28 cellular contexts compared by ENCODE assay signal in genomic region chr4:38036548-38036947, GRCh38.
"Had no signal": no experiment of that assay in that cellular context is flagged by ENCODE, and none has a peak within 500 bp of the region (broad histone marks: within the 10 kb centered on the region; RNA-seq: fewer than 3 reads in every experiment).

No MANE protein-coding gene starts in this region.

- DNase-seq: activated CD4-positive, alpha-beta memory T cell treated with anti-CD3 and anti-CD28 coated beads, Interleukin-2, amount 10 ng/mL, durations not matched to agents 7 days and 5 days; activated CD4-positive, alpha-beta T cell treated with anti-CD3 and anti-CD28 coated beads for 1 hour; activated CD4-positive, alpha-beta T cell treated with anti-CD3 and anti-CD28 coated beads, Interleukin-2, amount 10 ng/mL, durations not matched to agents 7 days and 5 days; activated gamma-delta T cell treated with Interleukin-2 at 50 U/mL for 16 hours; activated naive CD4-positive, alpha-beta T cell treated with anti-CD3 and anti-CD28 coated beads, Interleukin-2, amount 50 U/mL, for 16 hours; activated T-cell treated with anti-CD3 and anti-CD28 coated beads, Interleukin-2, amount 50 U/mL, for 4 hours; amygdala; dermis blood vessel endothelial cell; effector CD4-positive, alpha-beta T cell; left lung; naive B cell; nucleus accumbens; pancreas; psoas muscle; spleen; stimulated activated naive CD4-positive, alpha-beta T cell; SW 1271; T-helper 9 cell; upper lobe of left lung had no signal

- FAIRE-seq: colon, endometrium, frontal cortex, islet of Langerhans, pancreas had no signal

- H3K36me3 ChIP-seq: pancreas had no signal

- H3K4me1 ChIP-seq: left lung, pancreas, psoas muscle, spleen, upper lobe of left lung had no signal

- H3K27ac Mint-ChIP-seq: activated CD4-positive, alpha-beta memory T cell treated with anti-CD3 and anti-CD28 coated beads, Interleukin-2, amount 10 ng/mL, durations not matched to agents 7 days and 5 days; activated CD4-positive, alpha-beta T cell treated with anti-CD3 and anti-CD28 coated beads, Interleukin-2, amount 10 ng/mL, durations not matched to agents 7 days and 5 days; activated T-helper 17 cell treated with anti-CD3 and anti-CD28 coated beads, Interleukin-2, amount 50 U/mL, for 72 hours; T-helper 1 cell treated with Interleukin-12 subunit alpha and Interleukin-12 subunit beta and Interleukin-4 antibody, amounts not matched to agents 30 μg/mL and 1 μg/mL, for 36 hours; WTC11 had no signal

- H3K27me3 ChIP-seq: left lung, pancreas, spleen, upper lobe of left lung had no signal

- H3K27ac ChIP-seq: left lung, pancreas, psoas muscle, spleen, thoracic aorta, upper lobe of left lung had no signal

- H3K4me3 ChIP-seq: left lung, pancreas, psoas muscle, spleen, thoracic aorta, upper lobe of left lung had no signal

- H3K27me3 Mint-ChIP-seq: activated CD4-positive, alpha-beta memory T cell treated with anti-CD3 and anti-CD28 coated beads, Interleukin-2, amount 10 ng/mL, durations not matched to agents 7 days and 5 days; activated CD4-positive, alpha-beta T cell treated with anti-CD3 and anti-CD28 coated beads, Interleukin-2, amount 10 ng/mL, durations not matched to agents 7 days and 5 days; activated T-helper 17 cell treated with anti-CD3 and anti-CD28 coated beads, Interleukin-2, amount 50 U/mL, for 72 hours; naive B cell had no signal

- H3K9me3 Mint-ChIP-seq: activated CD4-positive, alpha-beta memory T cell treated with anti-CD3 and anti-CD28 coated beads, Interleukin-2, amount 10 ng/mL, durations not matched to agents 7 days and 5 days; activated CD4-positive, alpha-beta T cell treated with anti-CD3 and anti-CD28 coated beads, Interleukin-2, amount 10 ng/mL, durations not matched to agents 7 days and 5 days; activated T-cell treated with anti-CD3 and anti-CD28 coated beads, Interleukin-2, amount 50 U/mL, for 4 hours; activated T-helper 17 cell treated with anti-CD3 and anti-CD28 coated beads, Interleukin-2, amount 50 U/mL, for 72 hours; naive B cell; neural crest cell; T-helper 1 cell treated with Interleukin-12 subunit alpha and Interleukin-12 subunit beta and Interleukin-4 antibody, amounts not matched to agents 30 μg/mL and 1 μg/mL, for 36 hours had no signal

- H3K4me1 Mint-ChIP-seq: activated CD4-positive, alpha-beta memory T cell treated with anti-CD3 and anti-CD28 coated beads, Interleukin-2, amount 10 ng/mL, durations not matched to agents 7 days and 5 days; activated T-helper 17 cell treated with anti-CD3 and anti-CD28 coated beads, Interleukin-2, amount 50 U/mL, for 72 hours had no signal

- H3K4me3 Mint-ChIP-seq: activated CD4-positive, alpha-beta memory T cell treated with anti-CD3 and anti-CD28 coated beads, Interleukin-2, amount 10 ng/mL, durations not matched to agents 7 days and 5 days; activated CD4-positive, alpha-beta T cell treated with anti-CD3 and anti-CD28 coated beads, Interleukin-2, amount 10 ng/mL, durations not matched to agents 7 days and 5 days; activated T-cell treated with anti-CD3 and anti-CD28 coated beads, Interleukin-2, amount 50 U/mL, for 4 hours; activated T-helper 17 cell treated with anti-CD3 and anti-CD28 coated beads, Interleukin-2, amount 50 U/mL, for 72 hours; neural crest cell; T-helper 1 cell treated with Interleukin-12 subunit alpha and Interleukin-12 subunit beta and Interleukin-4 antibody, amounts not matched to agents 30 μg/mL and 1 μg/mL, for 36 hours; WTC11 had no signal

- H3K9me3 ChIP-seq: left lung, pancreas, psoas muscle, spleen, thoracic aorta, upper lobe of left lung had no signal

- ATAC-seq: activated T-cell treated with anti-CD3 and anti-CD28 coated beads, Interleukin-2, amount 50 U/mL, for 4 hours; activated T-helper 17 cell treated with anti-CD3 and anti-CD28 coated beads, Interleukin-2, amount 50 U/mL, for 72 hours; left lung; pancreas; psoas muscle; WTC11 had no signal
